In genomic region chr9:129626079-129626943, GRCh38 we compare ENCODE assay signal across 1 cellular context.
TF ChIP-seq lines count a peak whose summit lies in the region.

A gene with protein sequence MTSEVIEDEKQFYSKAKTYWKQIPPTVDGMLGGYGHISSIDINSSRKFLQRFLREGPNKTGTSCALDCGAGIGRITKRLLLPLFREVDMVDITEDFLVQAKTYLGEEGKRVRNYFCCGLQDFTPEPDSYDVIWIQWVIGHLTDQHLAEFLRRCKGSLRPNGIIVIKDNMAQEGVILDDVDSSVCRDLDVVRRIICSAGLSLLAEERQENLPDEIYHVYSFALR (plus strand): TSS chr9:129626163. CDS start chr9:129632704, 6,541 bp downstream.

TF ChIP-seq in K562, 482 proteins besides CTCF, POLR2A, EP300 and RAD21 (continued from another document and continues in another):
- TF ChIP-seq USF2 (CRISPR knock-in tag; IDR thresholded peaks at IDR 0.05) (peak; percentile 99), PHF20 (IDR thresholded peaks at IDR 0.05; ENCODE audit: partially characterized antibody) (peak; percentile 85), PHB2 (IDR thresholded peaks at IDR 0.05; ENCODE audit: low read depth) (no peak), ZNF584 (CRISPR knock-in tag; IDR thresholded peaks at IDR 0.05; ENCODE audit: low read depth) (no peak; the same call in 1 of the 2 replicates), NR2C1 (IDR thresholded peaks at IDR 0.05) (no peak; the same call in 1 of the 2 replicates), NR2C1 (tag; IDR thresholded peaks at IDR 0.05) (0 out of 2 replicates have a peak, but pooled peaks have one; percentile 13), RBM17 (IDR thresholded peaks at IDR 0.05; ENCODE audit: borderline replicate concordance, low read depth, low read length) (no peak), TCF7L2 (IDR thresholded peaks at IDR 0.05; ENCODE audit: low read depth, low read length) (no peak), ZC3H11A (IDR thresholded peaks at IDR 0.05; ENCODE audit: low read depth, low read length) (no peak), FUS (optimal IDR thresholded peaks at IDR 0.05; ENCODE audit: low read depth, low read length) (peak; percentile 64), RBM39 (optimal IDR thresholded peaks at IDR 0.05; ENCODE audit: low read depth, low read length) (no peak), ZNF175 (CRISPR knock-in tag; IDR thresholded peaks at IDR 0.05; ENCODE audit: low read depth) (no peak), ZNF239 (CRISPR knock-in tag; IDR thresholded peaks at IDR 0.05) (no peak), MYNN (IDR thresholded peaks at IDR 0.05) (no peak), MYNN (CRISPR knock-in tag; IDR thresholded peaks at IDR 0.05) (no peak), PRMT5 (CRISPR knock-in tag; IDR thresholded peaks at IDR 0.05) (no peak), RBFOX2 (IDR thresholded peaks at IDR 0.05; ENCODE audit: low read depth, low read length) (peak; percentile 98), HIVEP1 (CRISPR knock-in tag; IDR thresholded peaks at IDR 0.05) (peak; percentile 68; the same call in 1 of the 2 replicates), CTBP1 (IDR thresholded peaks at IDR 0.05; ENCODE audit: borderline replicate concordance) (peak; percentile 78), ZNF212 (CRISPR knock-in tag; IDR thresholded peaks at IDR 0.05) (no peak), BHLHE40 (IDR thresholded peaks at IDR 0.05; ENCODE audit: low read length) (peak; percentile 98), RUNX1 (IDR thresholded peaks at IDR 0.05; ENCODE audit: low read depth) (no peak), PATZ1 (CRISPR knock-in tag; IDR thresholded peaks at IDR 0.05; ENCODE audit: borderline replicate concordance) (no peak), SMARCC2 (IDR thresholded peaks at IDR 0.05; ENCODE audit: low read depth) (no peak), GABPB2 (CRISPR knock-in tag; conservative IDR thresholded peaks at IDR 0.05) (no peak), NRF1 (conservative IDR thresholded peaks at IDR 0.05 in 1 of 2, IDR thresholded peaks at IDR 0.05 in 1 of 2) (peak; percentile 91 to 92), CBX2 (IDR thresholded peaks at IDR 0.05; ENCODE audit: insufficient read depth, low read length, poor library complexity, severe bottlenecking) (no peak), FOXJ2 (tag; IDR thresholded peaks at IDR 0.05) (no peak), CUX1 (CRISPR knock-in tag; IDR thresholded peaks at IDR 0.05) (no peak), BDP1 (IDR thresholded peaks at IDR 0.05; ENCODE audit: insufficient read depth, insufficient read length) (no peak), SRSF3 (IDR thresholded peaks at IDR 0.05; ENCODE audit: insufficient read depth, low read length) (no peak), CBFB (CRISPR knock-in tag; IDR thresholded peaks at IDR 0.05) (0 out of 2 replicates have a peak, but pooled peaks have one; percentile 24)
- TF ChIP-seq, protein P1, sequence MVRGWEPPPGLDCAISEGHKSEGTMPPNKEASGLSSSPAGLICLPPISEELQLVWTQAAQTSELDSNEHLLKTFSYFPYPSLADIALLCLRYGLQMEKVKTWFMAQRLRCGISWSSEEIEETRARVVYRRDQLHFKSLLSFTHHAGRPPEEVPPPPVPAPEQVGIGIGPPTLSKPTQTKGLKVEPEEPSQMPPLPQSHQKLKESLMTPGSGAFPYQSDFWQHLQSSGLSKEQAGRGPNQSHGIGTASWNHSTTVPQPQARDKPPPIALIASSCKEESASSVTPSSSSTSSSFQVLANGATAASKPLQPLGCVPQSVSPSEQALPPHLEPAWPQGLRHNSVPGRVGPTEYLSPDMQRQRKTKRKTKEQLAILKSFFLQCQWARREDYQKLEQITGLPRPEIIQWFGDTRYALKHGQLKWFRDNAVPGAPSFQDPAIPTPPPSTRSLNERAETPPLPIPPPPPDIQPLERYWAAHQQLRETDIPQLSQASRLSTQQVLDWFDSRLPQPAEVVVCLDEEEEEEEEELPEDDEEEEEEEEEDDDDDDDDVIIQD (CRISPR knock-in tag; IDR thresholded peaks at IDR 0.05): no peak
- TF ChIP-seq, protein P2, sequence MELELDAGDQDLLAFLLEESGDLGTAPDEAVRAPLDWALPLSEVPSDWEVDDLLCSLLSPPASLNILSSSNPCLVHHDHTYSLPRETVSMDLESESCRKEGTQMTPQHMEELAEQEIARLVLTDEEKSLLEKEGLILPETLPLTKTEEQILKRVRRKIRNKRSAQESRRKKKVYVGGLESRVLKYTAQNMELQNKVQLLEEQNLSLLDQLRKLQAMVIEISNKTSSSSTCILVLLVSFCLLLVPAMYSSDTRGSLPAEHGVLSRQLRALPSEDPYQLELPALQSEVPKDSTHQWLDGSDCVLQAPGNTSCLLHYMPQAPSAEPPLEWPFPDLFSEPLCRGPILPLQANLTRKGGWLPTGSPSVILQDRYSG (tag; conservative IDR thresholded peaks at IDR 0.05; ENCODE audit: low read depth): no peak
- TF ChIP-seq, protein P3, sequence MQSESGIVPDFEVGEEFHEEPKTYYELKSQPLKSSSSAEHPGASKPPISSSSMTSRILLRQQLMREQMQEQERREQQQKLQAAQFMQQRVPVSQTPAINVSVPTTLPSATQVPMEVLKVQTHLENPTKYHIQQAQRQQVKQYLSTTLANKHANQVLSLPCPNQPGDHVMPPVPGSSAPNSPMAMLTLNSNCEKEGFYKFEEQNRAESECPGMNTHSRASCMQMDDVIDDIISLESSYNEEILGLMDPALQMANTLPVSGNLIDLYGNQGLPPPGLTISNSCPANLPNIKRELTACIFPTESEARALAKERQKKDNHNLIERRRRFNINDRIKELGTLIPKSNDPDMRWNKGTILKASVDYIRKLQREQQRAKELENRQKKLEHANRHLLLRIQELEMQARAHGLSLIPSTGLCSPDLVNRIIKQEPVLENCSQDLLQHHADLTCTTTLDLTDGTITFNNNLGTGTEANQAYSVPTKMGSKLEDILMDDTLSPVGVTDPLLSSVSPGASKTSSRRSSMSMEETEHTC (IDR thresholded peaks at IDR 0.05): peak; percentile 74; the same call in 1 of the 2 replicates
- TF ChIP-seq, protein P4, sequence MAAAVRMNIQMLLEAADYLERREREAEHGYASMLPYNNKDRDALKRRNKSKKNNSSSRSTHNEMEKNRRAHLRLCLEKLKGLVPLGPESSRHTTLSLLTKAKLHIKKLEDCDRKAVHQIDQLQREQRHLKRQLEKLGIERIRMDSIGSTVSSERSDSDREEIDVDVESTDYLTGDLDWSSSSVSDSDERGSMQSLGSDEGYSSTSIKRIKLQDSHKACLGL (CRISPR knock-in tag; IDR thresholded peaks at IDR 0.05; ENCODE audit: borderline replicate concordance, poor library complexity, severe bottlenecking): peak; percentile 93
- TF ChIP-seq, protein P5, sequence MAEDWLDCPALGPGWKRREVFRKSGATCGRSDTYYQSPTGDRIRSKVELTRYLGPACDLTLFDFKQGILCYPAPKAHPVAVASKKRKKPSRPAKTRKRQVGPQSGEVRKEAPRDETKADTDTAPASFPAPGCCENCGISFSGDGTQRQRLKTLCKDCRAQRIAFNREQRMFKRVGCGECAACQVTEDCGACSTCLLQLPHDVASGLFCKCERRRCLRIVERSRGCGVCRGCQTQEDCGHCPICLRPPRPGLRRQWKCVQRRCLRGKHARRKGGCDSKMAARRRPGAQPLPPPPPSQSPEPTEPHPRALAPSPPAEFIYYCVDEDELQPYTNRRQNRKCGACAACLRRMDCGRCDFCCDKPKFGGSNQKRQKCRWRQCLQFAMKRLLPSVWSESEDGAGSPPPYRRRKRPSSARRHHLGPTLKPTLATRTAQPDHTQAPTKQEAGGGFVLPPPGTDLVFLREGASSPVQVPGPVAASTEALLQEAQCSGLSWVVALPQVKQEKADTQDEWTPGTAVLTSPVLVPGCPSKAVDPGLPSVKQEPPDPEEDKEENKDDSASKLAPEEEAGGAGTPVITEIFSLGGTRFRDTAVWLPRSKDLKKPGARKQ (CRISPR knock-in tag; IDR thresholded peaks at IDR 0.05): no peak
- TF ChIP-seq, protein P6, sequence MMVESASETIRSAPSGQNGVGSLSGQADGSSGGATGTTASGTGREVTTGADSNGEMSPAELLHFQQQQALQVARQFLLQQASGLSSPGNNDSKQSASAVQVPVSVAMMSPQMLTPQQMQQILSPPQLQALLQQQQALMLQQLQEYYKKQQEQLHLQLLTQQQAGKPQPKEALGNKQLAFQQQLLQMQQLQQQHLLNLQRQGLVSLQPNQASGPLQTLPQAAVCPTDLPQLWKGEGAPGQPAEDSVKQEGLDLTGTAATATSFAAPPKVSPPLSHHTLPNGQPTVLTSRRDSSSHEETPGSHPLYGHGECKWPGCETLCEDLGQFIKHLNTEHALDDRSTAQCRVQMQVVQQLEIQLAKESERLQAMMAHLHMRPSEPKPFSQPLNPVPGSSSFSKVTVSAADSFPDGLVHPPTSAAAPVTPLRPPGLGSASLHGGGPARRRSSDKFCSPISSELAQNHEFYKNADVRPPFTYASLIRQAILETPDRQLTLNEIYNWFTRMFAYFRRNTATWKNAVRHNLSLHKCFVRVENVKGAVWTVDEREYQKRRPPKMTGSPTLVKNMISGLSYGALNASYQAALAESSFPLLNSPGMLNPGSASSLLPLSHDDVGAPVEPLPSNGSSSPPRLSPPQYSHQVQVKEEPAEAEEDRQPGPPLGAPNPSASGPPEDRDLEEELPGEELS (CRISPR knock-in tag; IDR thresholded peaks at IDR 0.05; ENCODE audit: borderline replicate concordance): no peak
- TF ChIP-seq, protein P7, sequence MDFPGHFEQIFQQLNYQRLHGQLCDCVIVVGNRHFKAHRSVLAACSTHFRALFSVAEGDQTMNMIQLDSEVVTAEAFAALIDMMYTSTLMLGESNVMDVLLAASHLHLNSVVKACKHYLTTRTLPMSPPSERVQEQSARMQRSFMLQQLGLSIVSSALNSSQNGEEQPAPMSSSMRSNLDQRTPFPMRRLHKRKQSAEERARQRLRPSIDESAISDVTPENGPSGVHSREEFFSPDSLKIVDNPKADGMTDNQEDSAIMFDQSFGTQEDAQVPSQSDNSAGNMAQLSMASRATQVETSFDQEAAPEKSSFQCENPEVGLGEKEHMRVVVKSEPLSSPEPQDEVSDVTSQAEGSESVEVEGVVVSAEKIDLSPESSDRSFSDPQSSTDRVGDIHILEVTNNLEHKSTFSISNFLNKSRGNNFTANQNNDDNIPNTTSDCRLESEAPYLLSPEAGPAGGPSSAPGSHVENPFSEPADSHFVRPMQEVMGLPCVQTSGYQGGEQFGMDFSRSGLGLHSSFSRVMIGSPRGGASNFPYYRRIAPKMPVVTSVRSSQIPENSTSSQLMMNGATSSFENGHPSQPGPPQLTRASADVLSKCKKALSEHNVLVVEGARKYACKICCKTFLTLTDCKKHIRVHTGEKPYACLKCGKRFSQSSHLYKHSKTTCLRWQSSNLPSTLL (IDR thresholded peaks at IDR 0.05): no peak
- TF ChIP-seq, protein P8, sequence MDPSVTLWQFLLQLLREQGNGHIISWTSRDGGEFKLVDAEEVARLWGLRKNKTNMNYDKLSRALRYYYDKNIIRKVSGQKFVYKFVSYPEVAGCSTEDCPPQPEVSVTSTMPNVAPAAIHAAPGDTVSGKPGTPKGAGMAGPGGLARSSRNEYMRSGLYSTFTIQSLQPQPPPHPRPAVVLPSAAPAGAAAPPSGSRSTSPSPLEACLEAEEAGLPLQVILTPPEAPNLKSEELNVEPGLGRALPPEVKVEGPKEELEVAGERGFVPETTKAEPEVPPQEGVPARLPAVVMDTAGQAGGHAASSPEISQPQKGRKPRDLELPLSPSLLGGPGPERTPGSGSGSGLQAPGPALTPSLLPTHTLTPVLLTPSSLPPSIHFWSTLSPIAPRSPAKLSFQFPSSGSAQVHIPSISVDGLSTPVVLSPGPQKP (CRISPR knock-in tag; IDR thresholded peaks at IDR 0.05): no peak
